ENCODE assay signal across 1 cellular context in the genomic region with DNA sequence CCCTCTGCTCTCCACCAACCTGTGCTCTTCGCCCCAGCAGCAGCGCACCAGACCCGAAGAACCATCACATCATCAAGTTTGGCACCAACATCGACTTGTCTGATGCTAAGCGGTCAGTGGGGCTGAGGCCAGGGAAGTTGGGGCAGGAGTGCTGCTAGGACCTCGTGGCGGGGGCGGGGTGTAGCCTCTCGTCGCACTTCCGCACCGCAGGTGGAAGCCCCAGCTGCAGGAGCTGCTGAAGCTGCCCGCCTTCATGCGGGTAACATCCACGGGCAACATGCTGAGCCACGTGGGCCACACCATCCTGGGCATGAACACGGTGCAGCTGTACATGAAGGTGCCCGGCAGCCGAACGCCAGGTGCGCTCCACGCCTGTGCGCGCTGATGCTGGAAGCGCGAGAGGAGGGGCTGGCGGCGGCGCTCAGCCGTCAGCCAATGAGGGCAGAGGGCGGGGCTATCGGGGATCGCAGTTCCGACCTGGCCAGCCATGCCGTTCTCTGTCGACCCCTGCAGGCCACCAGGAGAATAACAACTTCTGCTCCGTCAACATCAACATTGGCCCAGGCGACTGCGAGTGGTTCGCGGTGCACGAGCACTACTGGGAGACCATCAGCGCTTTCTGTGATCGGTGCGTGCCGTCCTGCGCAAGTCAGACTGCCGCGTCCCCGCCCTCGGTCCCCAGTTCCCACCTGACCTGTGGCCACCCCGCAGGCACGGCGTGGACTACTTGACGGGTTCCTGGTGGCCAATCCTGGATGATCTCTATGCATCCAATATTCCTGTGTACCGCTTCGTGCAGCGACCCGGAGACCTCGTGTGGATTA.
A peak's percentile ranks its signal among the peaks of the same experiment; 100 is the strongest.
TF ChIP-seq lines count a peak whose summit lies in the region.

No MANE protein-coding gene starts in this region.

TF ChIP-seq in liver, 16 proteins besides CTCF, POLR2A, EP300 and RAD21 (continued from another document):
- TF ChIP-seq ZBTB33 (IDR thresholded peaks at IDR 0.05) (peak; percentile 20), FOXA2 (IDR thresholded peaks at IDR 0.05) (no peak), SP1 (IDR thresholded peaks at IDR 0.05) (peak; percentile 65), FOXA1 (IDR thresholded peaks at IDR 0.05) (no peak), RXRA (IDR thresholded peaks at IDR 0.05) (peak; percentile 23 to 25), EGR1 (IDR thresholded peaks at IDR 0.05; ENCODE audit: low read depth in 2 of 2) (no peak)
